In the genomic region with DNA sequence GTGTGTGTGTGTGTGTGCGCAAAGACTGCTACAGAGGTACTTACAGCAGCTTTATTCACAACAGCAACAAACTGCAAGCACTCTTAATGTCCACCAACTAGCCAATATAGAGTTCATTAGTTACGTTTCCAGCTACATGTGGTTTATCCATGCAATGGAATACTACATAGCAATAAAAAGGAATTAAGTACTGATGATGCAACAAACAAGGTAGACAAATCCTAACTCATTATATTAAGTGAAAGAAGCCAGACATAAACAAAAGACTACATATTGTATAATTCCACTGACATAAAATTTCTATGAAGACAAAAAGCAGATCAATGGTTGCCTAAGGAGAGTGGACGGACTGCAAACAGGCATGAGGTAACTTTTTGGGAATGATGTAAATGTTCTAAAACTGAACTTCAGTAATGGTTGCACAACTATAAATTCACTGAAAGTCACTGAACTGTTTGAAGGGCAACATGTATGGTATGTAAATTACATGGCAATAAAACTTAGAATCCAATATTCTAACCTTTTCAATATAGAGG, we compare ENCODE assay signal across 17 cellular contexts. TPM values are rescaled to one million over a fixed set of nuclear protein-coding genes. Genes with fewer than 3 reads are reported as not detected.
A peak's percentile ranks its signal among the peaks of the same experiment; 100 is the strongest.
DNase-seq lines count a peak whose midpoint lies in the region; ATAC-seq, FAIRE-seq and TF ChIP-seq lines count a peak whose summit lies in the region.
"Had no signal": no experiment of that assay in that cellular context is flagged by ENCODE, and none has a peak within 500 bp of the region (broad histone marks: within the 10 kb centered on the region; RNA-seq: fewer than 3 reads in every experiment).

No MANE protein-coding gene starts in this region.

- H3K4me3 Mint-ChIP-seq in activated naive CD8-positive, alpha-beta T cell treated with anti-CD3 and anti-CD28 coated beads for 36 hours: no peak overlapping the region
- H3K4me3 Mint-ChIP-seq: B cell, GM23338, H9 had no signal

- WGBS in IMR-90 (ENCODE audit: extremely low coverage in 2 of 2, insufficient read length in 1 of 2), 2 experiments: no CpG with 5 or more reads among the region's 3 CpGs
- 57% methylated on average over 3 of the region's 3 CpGs for WGBS in K562 (ENCODE audit: insufficient coverage, low coverage, missing lambda C conversion rate)

- no peak overlapping the region for H4K5ac ChIP-seq in IMR-90 (ENCODE audit: low read depth, low read length)

- H2BK5ac ChIP-seq in IMR-90 (ENCODE audit: low read depth, low read length, poor library complexity, severe bottlenecking): no peak overlapping the region

- H3K14ac ChIP-seq in IMR-90 (replicated peaks; ENCODE audit: low read depth, low read length): no peak overlapping the region

- H3K56ac ChIP-seq in IMR-90 (ENCODE audit: extremely low read depth, insufficient read depth, low read length): no peak overlapping the region

- H4K91ac ChIP-seq in IMR-90 (ENCODE audit: insufficient read depth, low read depth, low read length): no peak overlapping the region

- no peak overlapping the region for H2BK120ac ChIP-seq in IMR-90 (ENCODE audit: low read depth, low read length)

- TF ChIP-seq RAD21 in IMR-90 (IDR thresholded peaks at IDR 0.05; ENCODE audit: low read length) (no peak), K562 (CRISPR knock-in tag; conservative IDR thresholded peaks at IDR 0.05 in 1 of 2, IDR thresholded peaks at IDR 0.05 in 1 of 2) (no peak)

- BruUV-seq in IMR-90 (replicated peaks; lab: Mats Ljungman, UMichigan): no TSS peak
- no TSS peak for BruUV-seq in K562 (replicated peaks; lab: Mats Ljungman, UMichigan)

- CTCF ChIA-PET in IMR-90 (lab: Yijun Ruan, JAX): interaction anchor here (0.5 kb wide), 1 partner anchor 408 kb away, joined by 3 read pairs; no protein-coding TSS in a partner anchor
- CTCF ChIA-PET in K562 (lab: Yijun Ruan, JAX; ENCODE audit: low intra/inter-chr PET ratio): no interaction called here

- H3K4me1 ChIP-seq in IMR-90 (ENCODE audit: control insufficient read depth, insufficient read depth, low read length): peaks cover 8% of the 10 kb centered on the region; the same call in 1 of the 2 replicates
- peaks cover 3 to 31% of the 10 kb centered on the region in 2 experiments; a peak in 4 of 5 replicates for H3K4me1 ChIP-seq in K562 (replicated peaks in 1 of 2; ENCODE audit: control insufficient read depth in 2 of 2, insufficient read depth in 2 of 2, low read length in 2 of 2)

- no peak overlapping the region for H3K23ac ChIP-seq in IMR-90 (ENCODE audit: low read depth, low read length)

- H3K9me3 ChIP-seq in IMR-90 (ENCODE audit: control insufficient read depth, insufficient read depth, low read length) (no peaks in the 10 kb centered on the region), K562 (replicated peaks; ENCODE audit: control insufficient read depth, insufficient read depth, low read depth, low read length) (no peaks in the 10 kb centered on the region)

- TF ChIP-seq EP300 in K562 (IDR thresholded peaks at IDR 0.05; ENCODE audit: low read length): no peak

- H2BK15ac ChIP-seq in IMR-90 (ENCODE audit: low read depth, low read length): no peak overlapping the region

- H3K36me3 Mint-ChIP-seq in activated naive CD8-positive, alpha-beta T cell treated with anti-CD3 and anti-CD28 coated beads for 36 hours: peaks cover 37% of the 10 kb centered on the region

- H3K9me1 ChIP-seq in IMR-90 (ENCODE audit: insufficient read depth, low read length) (peaks cover 4% of the 10 kb centered on the region), K562 (ENCODE audit: control insufficient read depth, insufficient read depth, low read length) (no peaks in the 10 kb centered on the region)

- H3K79me2 ChIP-seq in K562 (ENCODE audit: control insufficient read depth, insufficient read depth, low read length): peaks cover 100% of the 10 kb centered on the region

- POLR2A ChIA-PET in IMR-90 (lab: Charles Lee; ENCODE audit: unreplicated experiment) (no interaction called here), K562 (lab: Yijun Ruan, JAX) (no interaction called here)

- peak; percentile 52 for FAIRE-seq in GM19239 (lab: Jason Lieb, UNC)
- FAIRE-seq in K562 (lab: Jason Lieb, UNC): no peak
- FAIRE-seq: A204.1, GM12878 had no signal

- H3K27me3 ChIP-seq in IMR-90 (ENCODE audit: control insufficient read depth, insufficient read depth, low read length): no peaks in the 10 kb centered on the region
- no peaks in the 10 kb centered on the region for H3K27me3 ChIP-seq in K562 (ENCODE audit: control insufficient read depth in 2 of 2, insufficient read depth in 2 of 2, low read length in 2 of 2)

- H2AK5ac ChIP-seq in IMR-90 (ENCODE audit: low read depth, low read length): no peak overlapping the region

- H4K8ac ChIP-seq in IMR-90 (ENCODE audit: low read depth in 2 of 2, low read length in 2 of 2): no peak overlapping the region

- no peak for TF ChIP-seq CTCF in IMR-90 (conservative IDR thresholded peaks at IDR 0.05; ENCODE audit: low read depth, low read length)
- TF ChIP-seq CTCF in K562 (IDR thresholded peaks at IDR 0.05 in 2 of 3, conservative IDR thresholded peaks at IDR 0.05 in 1 of 3; ENCODE audit: insufficient read depth in 2 of 3, low read depth in 1 of 3, low read length in 3 of 3): no peak

- H3K36me3 ChIP-seq in IMR-90 (ENCODE audit: control insufficient read depth, insufficient read depth, low read length) (no peaks in the 10 kb centered on the region), K562 (ENCODE audit: control insufficient read depth, insufficient read depth, low read length) (no peaks in the 10 kb centered on the region; the same call in 2 of the 3 replicates)

- intact Hi-C loops in IMR-90 (cut with micrococcal nuclease): no loop called here
- intact Hi-C loops in K562 (cut with micrococcal nuclease): no loop called here

- no peak for TF ChIP-seq POLR2A in IMR-90 (IDR thresholded peaks at IDR 0.05; ENCODE audit: low read depth, low read length)
- TF ChIP-seq POLR2A in K562 (conservative IDR thresholded peaks at IDR 0.05): no peak

- H2AFZ ChIP-seq in IMR-90 (replicated peaks; ENCODE audit: low read length, poor library complexity): no peak overlapping the region
- no peak overlapping the region for H2AFZ ChIP-seq in K562 (ENCODE audit: low read depth, low read length)
- H2AFZ ChIP-seq: GM23338 had no signal

- H2AK9ac ChIP-seq in IMR-90 (replicated peaks; ENCODE audit: low read depth, low read length, poor library complexity): no peak overlapping the region

- H3K27ac Mint-ChIP-seq in activated naive CD8-positive, alpha-beta T cell treated with anti-CD3 and anti-CD28 coated beads for 36 hours: no peak overlapping the region
- H3K27ac Mint-ChIP-seq: B cell; CD4-positive, alpha-beta memory T cell; GM23338; H9; IgD-negative memory B cell had no signal

- ATAC-seq in IMR-90 (ENCODE audit: low read depth) (no peak), K562 (no peak)
- ATAC-seq: GM12878, GM23338 had no signal

- no peaks in the 10 kb centered on the region for H3K27me3 Mint-ChIP-seq in activated naive CD8-positive, alpha-beta T cell treated with anti-CD3 and anti-CD28 coated beads for 36 hours
- H3K27me3 Mint-ChIP-seq: B cell; CD4-positive, alpha-beta memory T cell; IgD-negative memory B cell had no signal

- H3K4me1 Mint-ChIP-seq in activated naive CD8-positive, alpha-beta T cell treated with anti-CD3 and anti-CD28 coated beads for 36 hours: peaks cover 75% of the 10 kb centered on the region

- peaks cover 25 to 68% of the 10 kb centered on the region in 2 experiments for H3K79me1 ChIP-seq in IMR-90 (ENCODE audit: low read depth in 1 of 2, low read length in 2 of 2)

- H4K20me1 ChIP-seq in IMR-90 (ENCODE audit: insufficient read depth, low read length): peaks cover 82% of the 10 kb centered on the region
- peaks cover 58% of the 10 kb centered on the region for H4K20me1 ChIP-seq in K562 (replicated peaks; ENCODE audit: control insufficient read depth, insufficient read depth, low read length)

- H3K27ac ChIP-seq in IMR-90 (ENCODE audit: insufficient read depth, low read length) (no peak overlapping the region), K562 (ENCODE audit: extremely low read depth, low read depth, low read length) (no peak overlapping the region), substantia nigra (ENCODE audit: low read depth, low read length, poor library complexity, severe bottlenecking) (peak overlapping the region; percentile 0)
- H3K27ac ChIP-seq: HL-60 had no signal

- dilution Hi-C loops in IMR-90 (cut with HindIII; ENCODE audit: low sequenced_read_pairs, unreplicated experiment): no loop called here

- H3K4me2 ChIP-seq in IMR-90 (ENCODE audit: low read depth, low read length): no peak overlapping the region
- no peak overlapping the region for H3K4me2 ChIP-seq in K562 (ENCODE audit: insufficient read depth, low read length)
- H3K4me2 ChIP-seq: GM23338 had no signal

- no peak overlapping the region for H3K4me3 ChIP-seq in IMR-90 (ENCODE audit: insufficient read depth, low read depth, low read length)
- no peak overlapping the region for H3K4me3 ChIP-seq in K562
- H3K4me3 ChIP-seq: GM12878, GM23338 had no signal

- no peak overlapping the region for H2BK20ac ChIP-seq in IMR-90 (ENCODE audit: low read depth, low read length)

- H3K9me3 Mint-ChIP-seq in activated naive CD8-positive, alpha-beta T cell treated with anti-CD3 and anti-CD28 coated beads for 36 hours: peaks cover 10% of the 10 kb centered on the region
- H3K9me3 Mint-ChIP-seq: GM23338, H9, IgD-negative memory B cell had no signal

- H3K18ac ChIP-seq in IMR-90 (ENCODE audit: low read depth, low read length): no peak overlapping the region

- H3K9ac ChIP-seq in IMR-90 (ENCODE audit: low read depth, low read length): no peak overlapping the region
- H3K9ac ChIP-seq in K562 (ENCODE audit: insufficient read depth in 1 of 2, low read depth in 2 of 2, low read length in 2 of 2): no peak overlapping the region

- DNase-seq in GM19239 (ENCODE audit: insufficient read length, low spot score) (no peak), IMR-90 (no peak), K562 (ENCODE audit: extremely low read depth in 1 of 4, low spot score in 3 of 4) (no peak), substantia nigra (lab: John Stamatoyannopoulos, UW) (no peak), NCI-H1436 treated with DMSO at 0.1 percent for 48 hours (lab: John Stamatoyannopoulos, UW) (no peak), NCI-H1694 (lab: John Stamatoyannopoulos, UW) (no peak)
- no peak for DNase-seq in activated naive CD8-positive, alpha-beta T cell treated with anti-CD3 and anti-CD28 coated beads for 36 hours
- DNase-seq: C1 segment of cervical spinal cord; CD4-positive, alpha-beta memory T cell; DMS79; H9 had no signal

- H3K4ac ChIP-seq in IMR-90 (ENCODE audit: low read depth, low read length): no peak overlapping the region

- in situ Hi-C loops in IMR-90 (cut with MboI; ENCODE audit: low sequenced_read_pairs): no loop called here
- in situ Hi-C loops in K562 (cut with MboI): no loop called here

RNA-seq across cellular contexts. Expression of gene RYBP, which starts 31.9 kb away (rescaled TPM):
- total RNA-seq in IMR-90 (2012; rRNA removed): 4.1 and 6.9 TPM in 2 replicates
- 3.6 and 4.2 TPM in 2 replicates for polyA plus RNA-seq in IMR-90 (2012; rRNA removed)
- 0.63 and 0.85 TPM in 2 replicates for polyA plus RNA-seq in IMR-90 (2012; cell fraction: cytosol; rRNA removed)
- polyA plus RNA-seq in IMR-90 (2012; cell fraction: nucleus; rRNA removed; ENCODE audit: low replicate concordance): 0.95 and 5.4 TPM in 2 replicates
- total RNA-seq in K562 (2011; cell fraction: chromatin; rRNA removed; ENCODE audit: low replicate concordance): 4.0 and 11.2 TPM in 2 replicates
- 2.7 and 3.4 TPM in 2 replicates for total RNA-seq in K562 (2011; cell fraction: nucleolus; rRNA removed)
- total RNA-seq in K562 (2011; cell fraction: nucleoplasm; rRNA removed): 7.3 and 13.5 TPM in 2 replicates
- 4.9 and 6.6 TPM in 2 replicates for total RNA-seq in K562 (2014; rRNA removed)
- total RNA-seq in K562 (2014; rRNA removed; fragmentation: Illumina TruSeq; extraction: Trizol): 13.4 and 13.8 TPM in 2 replicates
- total RNA-seq in K562 (2015; rRNA removed; fragmentation: Illumina TruSeq; extraction: Trizol): 13.2 and 14.8 TPM in 2 replicates
- total RNA-seq in K562 (2021): 12.6 and 13.5 TPM in 2 replicates
- polyA plus RNA-seq in K562 (2011; rRNA removed): 6.0 and 9.6 TPM in 2 replicates
- polyA plus RNA-seq in K562 (2011; cell fraction: cytosol; rRNA removed): 1.9 and 3.6 TPM in 2 replicates
- polyA plus RNA-seq in K562 (2011; cell fraction: nucleus; rRNA removed): 4.8 and 5.3 TPM in 2 replicates
- 11.9 and 12.6 TPM in 2 replicates for polyA plus RNA-seq in K562 (2012)
- polyA plus RNA-seq in K562 (2014; fragmentation: Illumina TruSeq; extraction: Trizol): 14.7 and 16.6 TPM in 2 replicates
- polyA plus RNA-seq in K562 (2014; fragmentation: Nextera tagmentation; extraction: Ambion mirVana): 1 to 10 TPM; 4.8 to 4.9 TPM
- polyA plus RNA-seq in K562 (2014; rRNA removed): 9.0 and 9.1 TPM in 2 replicates
- 9.1 and 10.5 TPM in 2 replicates for polyA minus RNA-seq in K562 (2011; rRNA and poly(A)+ RNA removed)
- polyA minus RNA-seq in K562 (2011; cell fraction: cytosol; rRNA and poly(A)+ RNA removed): 3.8 and 5.9 TPM in 2 replicates
- polyA minus RNA-seq in K562 (2011; cell fraction: nucleus; rRNA and poly(A)+ RNA removed): 4.4 and 7.7 TPM in 2 replicates
- total RNA-seq in activated naive CD8-positive, alpha-beta T cell treated with anti-CD3 and anti-CD28 coated beads for 36 hours: 10 to 100 TPM; 16.3 to 16.4 TPM
